In genomic region chr19:38975861-38976271, GRCh38 we compare ENCODE assay signal across 8 cellular contexts. TPM values are rescaled to one million over a fixed set of nuclear protein-coding genes. Genes with fewer than 3 reads are reported as not detected.
A peak's percentile ranks its signal among the peaks of the same experiment; 100 is the strongest.
DNase-seq lines count a peak whose midpoint lies in the region; ATAC-seq and TF ChIP-seq lines count a peak whose summit lies in the region.

No MANE protein-coding gene starts in this region.

- TF ChIP-seq CTCF in vagina (IDR thresholded peaks at IDR 0.05): no peak

- H3K36me3 ChIP-seq in duodenal mucosa (ENCODE audit: control insufficient read depth in 1 of 2, insufficient read depth in 2 of 2, low read length in 2 of 2) (no peaks in the 10 kb centered on the region), mesenchymal stem cell (ENCODE audit: control insufficient read depth in 1 of 2, insufficient read depth in 2 of 2, low read depth in 1 of 2, low read length in 2 of 2) (peaks cover 0 to 3% of the 10 kb centered on the region in 2 experiments), vagina (no peaks in the 10 kb centered on the region)

- no peak overlapping the region for H3K23ac ChIP-seq in mesenchymal stem cell (ENCODE audit: low read length in 2 of 2)

- H3K9me3 ChIP-seq in duodenal mucosa (ENCODE audit: control insufficient read depth in 1 of 2, low read length in 2 of 2) (peaks cover 6 to 7% of the 10 kb centered on the region in 2 donors), mesenchymal stem cell (ENCODE audit: control insufficient read depth, low read length) (no peaks in the 10 kb centered on the region), vagina (no peaks in the 10 kb centered on the region)

- DNase-seq in activated naive CD8-positive, alpha-beta T cell treated with anti-CD3 and anti-CD28 coated beads, Interleukin-2, amount 10 ng/mL, durations not matched to agents 7 days and 5 days: no peak
- DNase-seq in activated naive CD8-positive, alpha-beta T cell treated with anti-CD3 and anti-CD28 coated beads for 36 hours: no peak
- DNase-seq in mesenchymal stem cell (peak; percentile 61), vagina (ENCODE audit: extremely low spot score in 2 of 2) (no peak), NOMO-1 treated with dmso at 0.1 percent for 144 hours (lab: John Stamatoyannopoulos, UW; ENCODE audit: unreplicated experiment) (no peak)

- H2BK120ac ChIP-seq in mesenchymal stem cell (ENCODE audit: low read depth, low read length): peak overlapping the region; percentile 56

- H3K4me1 ChIP-seq in duodenal mucosa (ENCODE audit: control insufficient read depth in 1 of 2, insufficient read depth in 2 of 2, low read length in 2 of 2) (peaks cover 3 to 13% of the 10 kb centered on the region in 2 donors), mesenchymal stem cell (ENCODE audit: control insufficient read depth, insufficient read depth, low read depth, low read length) (peaks cover 17% of the 10 kb centered on the region), vagina (peaks cover 36% of the 10 kb centered on the region)

- no peaks in the 10 kb centered on the region for H3K36me3 Mint-ChIP-seq in activated naive CD8-positive, alpha-beta T cell treated with anti-CD3 and anti-CD28 coated beads, Interleukin-2, amount 10 ng/mL, durations not matched to agents 7 days and 5 days
- H3K36me3 Mint-ChIP-seq in activated naive CD8-positive, alpha-beta T cell treated with anti-CD3 and anti-CD28 coated beads for 36 hours: no peaks in the 10 kb centered on the region

- no peak overlapping the region for H3K14ac ChIP-seq in mesenchymal stem cell (ENCODE audit: low read length in 2 of 2)

- peak overlapping the region; percentile 44 for H3K4me3 Mint-ChIP-seq in activated naive CD8-positive, alpha-beta T cell treated with anti-CD3 and anti-CD28 coated beads, Interleukin-2, amount 10 ng/mL, durations not matched to agents 7 days and 5 days
- H3K4me3 Mint-ChIP-seq in activated naive CD8-positive, alpha-beta T cell treated with anti-CD3 and anti-CD28 coated beads for 36 hours: no peak overlapping the region

- POLR2A ChIA-PET in activated naive CD8-positive, alpha-beta T cell treated with anti-CD3 and anti-CD28 coated beads, Interleukin-2, amount 10 ng/mL, durations not matched to agents 7 days and 5 days (lab: Charles Lee): no interaction called here

- WGBS in mesenchymal stem cell: 2% methylated on average over 16 of the region's 22 CpGs

- peaks cover 6% of the 10 kb centered on the region for H3K4me1 Mint-ChIP-seq in activated naive CD8-positive, alpha-beta T cell treated with anti-CD3 and anti-CD28 coated beads, Interleukin-2, amount 10 ng/mL, durations not matched to agents 7 days and 5 days
- peaks cover 9% of the 10 kb centered on the region for H3K4me1 Mint-ChIP-seq in activated naive CD8-positive, alpha-beta T cell treated with anti-CD3 and anti-CD28 coated beads for 36 hours

- no peaks in the 10 kb centered on the region for H3K27me3 ChIP-seq in duodenal mucosa (ENCODE audit: control insufficient read depth in 1 of 2, insufficient read depth in 2 of 2, low read length in 2 of 2)
- no peaks in the 10 kb centered on the region for H3K27me3 ChIP-seq in mesenchymal stem cell (ENCODE audit: control insufficient read depth in 1 of 2, insufficient read depth in 1 of 2, low read length in 2 of 2)
- no peaks in the 10 kb centered on the region for H3K27me3 ChIP-seq in vagina

- peak overlapping the region in 1 of 2 experiments; percentile 78 for H2BK12ac ChIP-seq in mesenchymal stem cell (ENCODE audit: low read length in 2 of 2)

- TF ChIP-seq POLR2A in vagina (IDR thresholded peaks at IDR 0.05): no peak

- H4K8ac ChIP-seq in mesenchymal stem cell (ENCODE audit: low read length): peak overlapping the region; percentile 86

- intact Hi-C loops in vagina (cut with DNase I): no loop called here

- H2BK15ac ChIP-seq in mesenchymal stem cell (ENCODE audit: low read depth, poor library complexity, severe bottlenecking): no peak overlapping the region

- peak overlapping the region; percentile 36 for H3K4me2 ChIP-seq in mesenchymal stem cell (ENCODE audit: low read length, poor library complexity, severe bottlenecking)

- H3K9me3 Mint-ChIP-seq in activated naive CD8-positive, alpha-beta T cell treated with anti-CD3 and anti-CD28 coated beads, Interleukin-2, amount 10 ng/mL, durations not matched to agents 7 days and 5 days: peaks cover 5% of the 10 kb centered on the region
- H3K9me3 Mint-ChIP-seq in activated naive CD8-positive, alpha-beta T cell treated with anti-CD3 and anti-CD28 coated beads for 36 hours: no peaks in the 10 kb centered on the region

- peak overlapping the region; percentile 30 to 43 for H3K9ac ChIP-seq in duodenal mucosa (ENCODE audit: low read depth in 1 of 2, low read length in 2 of 2)
- H3K9ac ChIP-seq in mesenchymal stem cell (ENCODE audit: low read length): peak overlapping the region; percentile 83

- H3K4ac ChIP-seq in mesenchymal stem cell (ENCODE audit: low read depth in 1 of 2, low read length in 2 of 2): peak overlapping the region in 1 of 2 experiments; percentile 47

- peak overlapping the region; percentile 88 for H3K18ac ChIP-seq in mesenchymal stem cell (ENCODE audit: low read depth in 1 of 2, low read length in 2 of 2)

- H3K27ac Mint-ChIP-seq in activated naive CD8-positive, alpha-beta T cell treated with anti-CD3 and anti-CD28 coated beads, Interleukin-2, amount 10 ng/mL, durations not matched to agents 7 days and 5 days: no peak overlapping the region
- no peak overlapping the region for H3K27ac Mint-ChIP-seq in activated naive CD8-positive, alpha-beta T cell treated with anti-CD3 and anti-CD28 coated beads for 36 hours

- H2AK5ac ChIP-seq in mesenchymal stem cell (ENCODE audit: low read length, severe bottlenecking): peak overlapping the region; percentile 65

- peak overlapping the region; percentile 67 for H2BK5ac ChIP-seq in mesenchymal stem cell (ENCODE audit: low read depth, low read length, poor library complexity, severe bottlenecking)

- peaks cover 7% of the 10 kb centered on the region for H3K79me1 ChIP-seq in mesenchymal stem cell (replicated peaks; ENCODE audit: low read length, poor library complexity, severe bottlenecking)

- H2AFZ ChIP-seq in mesenchymal stem cell (ENCODE audit: low read depth, low read length): peak overlapping the region; percentile 64

- H3K27ac ChIP-seq in duodenal mucosa (ENCODE audit: low read depth, low read length) (peak overlapping the region; percentile 70), mesenchymal stem cell (ENCODE audit: low read length, poor library complexity, severe bottlenecking) (peak overlapping the region; percentile 97), vagina (peak overlapping the region; percentile 95)

- ATAC-seq in activated naive CD8-positive, alpha-beta T cell treated with anti-CD3 and anti-CD28 coated beads, Interleukin-2, amount 10 ng/mL, durations not matched to agents 7 days and 5 days (ENCODE audit: low read depth): no peak
- ATAC-seq in GM19467 (IDR thresholded peaks at IDR 0.05; ENCODE audit: unreplicated experiment): no peak
- no peak for ATAC-seq in HG03139 (IDR thresholded peaks at IDR 0.05; ENCODE audit: unreplicated experiment)

- peak overlapping the region; percentile 58 to 62 for H3K4me3 ChIP-seq in duodenal mucosa (ENCODE audit: low read depth in 1 of 2, low read length in 2 of 2)
- peak overlapping the region; percentile 83 to 85 for H3K4me3 ChIP-seq in mesenchymal stem cell (ENCODE audit: insufficient read depth in 1 of 2, low read depth in 1 of 2, low read length in 2 of 2)
- peak overlapping the region; percentile 52 to 64 for H3K4me3 ChIP-seq in vagina

- peak overlapping the region; percentile 25 for H4K91ac ChIP-seq in mesenchymal stem cell (ENCODE audit: low read length)

- H3K27me3 Mint-ChIP-seq in activated naive CD8-positive, alpha-beta T cell treated with anti-CD3 and anti-CD28 coated beads, Interleukin-2, amount 10 ng/mL, durations not matched to agents 7 days and 5 days: peaks cover 33% of the 10 kb centered on the region
- H3K27me3 Mint-ChIP-seq in activated naive CD8-positive, alpha-beta T cell treated with anti-CD3 and anti-CD28 coated beads for 36 hours: peaks cover 45% of the 10 kb centered on the region

RNA-seq across cellular contexts. Expression of gene FBXO17, which starts 0.3 kb away (rescaled TPM):
- not detected for total RNA-seq in activated naive CD8-positive, alpha-beta T cell treated with anti-CD3 and anti-CD28 coated beads, Interleukin-2, amount 10 ng/mL, durations not matched to agents 7 days and 5 days
- total RNA-seq in activated naive CD8-positive, alpha-beta T cell treated with anti-CD3 and anti-CD28 coated beads for 36 hours: not detected
- 15.8 TPM for polyA plus RNA-seq in mesenchymal stem cell (2013, experiment 1 of 2)
- polyA plus RNA-seq in mesenchymal stem cell (2013, experiment 2 of 2): 16.6 TPM
- 44.0 TPM for total RNA-seq in vagina

RNA-seq across cellular contexts. Expression of gene MRPS12, which starts 45.1 kb away (rescaled TPM):
- total RNA-seq in activated naive CD8-positive, alpha-beta T cell treated with anti-CD3 and anti-CD28 coated beads, Interleukin-2, amount 10 ng/mL, durations not matched to agents 7 days and 5 days: 10 to 100 TPM; 36.7 to 47.5 TPM
- 100 to 1,000 TPM; 114 to 124 TPM for total RNA-seq in activated naive CD8-positive, alpha-beta T cell treated with anti-CD3 and anti-CD28 coated beads for 36 hours
- polyA plus RNA-seq in mesenchymal stem cell (2013, experiment 1 of 2): 48.5 TPM
- 46.2 TPM for polyA plus RNA-seq in mesenchymal stem cell (2013, experiment 2 of 2)
- 44.7 TPM for total RNA-seq in vagina

RNA-seq across cellular contexts. Expression of gene SARS2, which starts 45.3 kb away (rescaled TPM):
- total RNA-seq in activated naive CD8-positive, alpha-beta T cell treated with anti-CD3 and anti-CD28 coated beads, Interleukin-2, amount 10 ng/mL, durations not matched to agents 7 days and 5 days: 10 to 100 TPM; 35.6 to 40.7 TPM
- total RNA-seq in activated naive CD8-positive, alpha-beta T cell treated with anti-CD3 and anti-CD28 coated beads for 36 hours: 10 to 100 TPM; 39.8 to 43.2 TPM
- 17.6 TPM for polyA plus RNA-seq in mesenchymal stem cell (2013, experiment 1 of 2)
- polyA plus RNA-seq in mesenchymal stem cell (2013, experiment 2 of 2): 15.2 TPM
- 26.3 TPM for total RNA-seq in vagina

RNA-seq across cellular contexts. Expression of gene FBXO27, which starts 56.5 kb away (rescaled TPM):
- not detected for total RNA-seq in activated naive CD8-positive, alpha-beta T cell treated with anti-CD3 and anti-CD28 coated beads, Interleukin-2, amount 10 ng/mL, durations not matched to agents 7 days and 5 days
- 1 to 10 TPM; 1.3 to 1.7 TPM for total RNA-seq in activated naive CD8-positive, alpha-beta T cell treated with anti-CD3 and anti-CD28 coated beads for 36 hours
- 3.2 TPM for polyA plus RNA-seq in mesenchymal stem cell (2013, experiment 1 of 2)
- 2.3 TPM for polyA plus RNA-seq in mesenchymal stem cell (2013, experiment 2 of 2)
- total RNA-seq in vagina: 3.7 TPM

Comparison
In these comparisons a context has a peak if more than half of its experiments do, and no peak if none do; other contexts are left out.
1. RNA of gene FBXO17, which starts 0.3 kb away (total RNA-seq): 44.0 TPM in vagina (single experiment); not detected in activated naive CD8-positive, alpha-beta T cell treated with anti-CD3 and anti-CD28 coated beads, Interleukin-2, amount 10 ng/mL, durations not matched to agents 7 days and 5 days and not detected in activated naive CD8-positive, alpha-beta T cell treated with anti-CD3 and anti-CD28 coated beads for 36 hours; every median in the first group is over 10 times any median in the second.
2. Peak in every context shown above with its lines, with median percentiles within 50 percentile points of each other: H3K27ac ChIP-seq and H3K4me3 ChIP-seq.